1 cellular context compared by ENCODE assay signal in genomic region chr14:102510616-102511520, GRCh38.
A peak's percentile ranks its signal among the peaks of the same experiment; 100 is the strongest.
TF ChIP-seq lines count a peak whose summit lies in the region.

No MANE protein-coding gene starts in this region.

TF ChIP-seq in GM12878, 131 proteins besides CTCF, POLR2A, EP300 and RAD21 (continued from another document):
- no peak for TF ChIP-seq E2F8 (IDR thresholded peaks at IDR 0.05; ENCODE audit: low read depth, partially characterized antibody)
- no peak for TF ChIP-seq ZNF592 (IDR thresholded peaks at IDR 0.05)
- 0 out of 2 replicates have a peak, but pooled peaks have one; percentile 2 for TF ChIP-seq NBN (IDR thresholded peaks at IDR 0.05)
- TF ChIP-seq RCOR1 (conservative IDR thresholded peaks at IDR 0.05; ENCODE audit: low read depth, low read length), result no peak
- no peak for TF ChIP-seq CREM (IDR thresholded peaks at IDR 0.05; ENCODE audit: low read depth)
- no peak for TF ChIP-seq SREBF2 (IDR thresholded peaks at IDR 0.05; ENCODE audit: low read length)
- no peak for TF ChIP-seq MXI1 (IDR thresholded peaks at IDR 0.05; ENCODE audit: low read depth, low read length)
- TF ChIP-seq SUZ12 (IDR thresholded peaks at IDR 0.05; ENCODE audit: unreplicated experiment), result no peak
